1 cellular context compared by ENCODE assay signal in the genomic region with DNA sequence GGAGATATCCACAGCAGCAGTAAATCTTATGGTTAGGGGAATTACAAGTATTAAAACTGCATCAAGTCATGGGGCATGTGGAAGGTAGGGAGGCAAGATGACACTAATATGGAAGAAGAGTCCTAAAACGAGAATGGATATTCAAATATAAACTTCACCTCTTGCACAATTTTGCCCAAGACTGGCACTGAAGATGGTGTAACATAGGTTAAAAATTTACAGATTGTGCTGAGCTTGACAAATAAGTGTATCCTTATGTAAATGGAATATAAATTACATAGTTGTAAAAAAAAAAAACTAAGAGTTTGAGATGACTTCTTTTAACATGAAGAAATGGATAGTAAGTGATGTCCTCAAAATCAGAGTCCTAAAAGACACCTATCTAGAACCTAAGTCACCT.
TF ChIP-seq lines count a peak whose summit lies in the region.

No MANE protein-coding gene starts in this region.

TF ChIP-seq in GM12878, 131 proteins besides CTCF, POLR2A, EP300 and RAD21 (continued from another document):
- TF ChIP-seq RCOR1 (conservative IDR thresholded peaks at IDR 0.05; ENCODE audit: low read depth, low read length), result no peak
- no peak for TF ChIP-seq NR2F1 (conservative IDR thresholded peaks at IDR 0.05)
- no peak for TF ChIP-seq LARP7 (IDR thresholded peaks at IDR 0.05)
